In the genomic region with DNA sequence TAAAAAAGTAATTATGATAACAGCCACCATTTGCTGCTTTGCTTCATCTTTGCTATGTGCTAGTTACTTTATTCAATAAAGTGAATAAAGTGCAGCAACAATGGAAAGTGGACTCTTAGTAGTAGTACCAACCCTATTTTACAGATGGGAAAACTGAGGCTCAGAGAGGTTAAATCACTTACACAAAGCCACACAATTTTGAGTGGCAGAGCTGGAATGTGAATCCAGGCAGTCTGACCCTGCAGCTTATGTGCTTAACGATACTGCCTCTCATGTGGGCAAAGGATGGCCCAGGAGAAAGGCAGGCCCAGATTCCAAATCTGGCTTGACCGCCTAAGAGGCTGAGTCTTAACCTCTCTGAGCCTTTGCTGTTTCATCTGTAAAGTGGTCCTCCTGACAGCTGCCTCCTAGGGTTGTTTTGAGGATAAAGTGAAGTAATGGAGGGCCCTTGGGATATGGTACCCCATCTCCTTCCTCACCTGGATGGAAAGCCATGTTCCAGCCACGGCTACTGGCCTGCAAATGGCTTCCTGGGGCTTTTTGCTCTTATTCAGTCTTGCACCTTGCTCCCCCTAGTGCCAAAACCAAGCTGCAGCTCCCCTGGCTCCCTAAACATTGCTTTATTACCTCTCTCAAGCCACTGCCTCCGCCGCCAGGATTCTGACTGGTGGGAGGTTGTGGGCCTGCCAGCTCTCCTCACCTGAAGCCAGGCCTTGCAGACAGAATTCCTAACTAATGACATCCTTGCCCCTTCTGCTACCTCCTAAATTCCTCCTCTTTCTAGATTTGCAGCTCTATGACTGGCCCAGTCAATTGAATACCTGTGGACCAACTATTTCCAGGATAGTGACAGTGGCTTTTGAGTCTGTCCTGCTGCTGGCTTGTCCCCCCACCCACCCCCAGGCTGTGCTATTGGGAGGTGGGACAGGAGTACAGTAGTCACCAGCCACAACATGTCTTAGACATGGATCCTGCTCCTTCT, we compare ENCODE assay signal across 8 cellular contexts.
DNase-seq lines count a peak whose midpoint lies in the region; ATAC-seq lines count a peak whose summit lies in the region.

No MANE protein-coding gene starts in this region.

- ATAC-seq in GM21447 (IDR thresholded peaks at IDR 0.05; ENCODE audit: unreplicated experiment) = no peak
- no peak for ATAC-seq in HG02623 (IDR thresholded peaks at IDR 0.05; ENCODE audit: unreplicated experiment)

- no peaks in the 10 kb centered on the region for H3K36me3 ChIP-seq in Karpas-422 (ENCODE audit: insufficient read depth, low read length)

- H3K9ac ChIP-seq in Karpas-422 (ENCODE audit: low read length) = no peak overlapping the region

- H3K4me3 ChIP-seq in Karpas-422 (ENCODE audit: low read length) = no peak overlapping the region

- no peaks in the 10 kb centered on the region for H3K9me2 ChIP-seq in Karpas-422 (replicated peaks; ENCODE audit: insufficient read depth, low read length)

- H3K4me2 ChIP-seq in Karpas-422 (ENCODE audit: low read depth, low read length, poor library complexity, severe bottlenecking) = no peak overlapping the region

- H3K9me3 ChIP-seq in Karpas-422 (ENCODE audit: low read length) = no peaks in the 10 kb centered on the region

- H3K4me1 ChIP-seq in Karpas-422 (ENCODE audit: low read length) = no peaks in the 10 kb centered on the region

- no peaks in the 10 kb centered on the region for H3K27me3 ChIP-seq in Karpas-422 (ENCODE audit: low read length)

- H2AFZ ChIP-seq in Karpas-422 (ENCODE audit: low read length) = no peak overlapping the region; the same call in 1 of the 2 replicates

- peak; percentile 63 for DNase-seq in GM03348 (ENCODE audit: low spot score)
- peak; percentile 84 for DNase-seq in Karpas-422
- DNase-seq in SK-MEL-5 (ENCODE audit: low read depth, low spot score) = peak; percentile 81
- peak; percentile 67 for DNase-seq in activated naive CD4-positive, alpha-beta T cell treated with Interleukin-2 at 50 U/mL for 16 hours
- DNase-seq in hepatic stellate cell (ENCODE audit: low spot score) = peak; percentile 15
- DNase-seq in stimulated activated CD4-positive, alpha-beta T cell treated with anti-CD3 and anti-CD28 coated beads, Interleukin-2, amount 100 ng/mL, for 24 hours = peak; percentile 63 to 72

- no peak overlapping the region for H3K27ac ChIP-seq in Karpas-422 (ENCODE audit: low read length)

- in situ Hi-C loops in SK-MEL-5 (cut with HindIII; ENCODE audit: low pct_unique_long_range_greater_than_20kb, low sequenced_read_pairs) = no loop called here

- H4K20me1 ChIP-seq in Karpas-422 (ENCODE audit: insufficient read depth, low read depth, low read length) = no peaks in the 10 kb centered on the region

- H3K79me2 ChIP-seq in Karpas-422 (ENCODE audit: low read length) = no peaks in the 10 kb centered on the region

Comparison
In these comparisons a context has a peak if more than half of its experiments do, and no peak if none do; other contexts are left out.
1. DNase-seq: peak in every context shown above with its lines; median percentile 84 in Karpas-422; 81 in SK-MEL-5; 68 in stimulated activated CD4-positive, alpha-beta T cell treated with anti-CD3 and anti-CD28 coated beads, Interleukin-2, amount 100 ng/mL, for 24 hours; 67 in activated naive CD4-positive, alpha-beta T cell treated with Interleukin-2 at 50 U/mL for 16 hours; 63 in GM03348; 15 in hepatic stellate cell.